Comparison of ENCODE assay signal across 8 cellular contexts in the genomic region with DNA sequence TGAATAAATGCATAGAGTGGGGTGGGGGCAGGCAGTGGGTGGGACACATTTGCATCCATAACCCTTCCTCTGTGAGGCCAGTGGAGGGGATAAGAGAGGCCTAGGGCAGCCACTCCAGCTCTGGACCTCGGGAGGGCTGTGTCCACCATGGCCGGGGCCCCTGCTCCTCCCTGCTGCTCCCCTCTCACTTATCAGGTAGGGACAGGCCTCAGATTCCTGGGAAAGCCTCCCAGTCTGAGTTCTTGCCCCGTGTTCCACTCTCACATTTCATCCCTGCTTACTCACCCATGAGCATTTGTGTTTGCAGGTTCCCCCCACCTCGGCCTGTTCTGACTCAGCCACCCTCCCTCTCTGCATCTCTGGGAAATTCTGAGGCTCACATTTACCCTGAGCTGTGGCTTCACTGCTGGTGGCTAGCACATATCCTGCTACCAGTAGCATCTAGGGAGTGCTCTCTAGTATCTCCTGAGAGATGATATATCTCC.
A peak's percentile ranks its signal among the peaks of the same experiment; 100 is the strongest.
DNase-seq lines count a peak whose midpoint lies in the region; ATAC-seq, FAIRE-seq and TF ChIP-seq lines count a peak whose summit lies in the region.

No MANE protein-coding gene starts in this region.

- FAIRE-seq in bronchial epithelial cell (lab: Jason Lieb, UNC), result peak; percentile 99

- TF ChIP-seq CTCF in bronchial epithelial cell (IDR thresholded peaks at IDR 0.05; ENCODE audit: insufficient read depth, low read length, severe bottlenecking), result no peak

- ATAC-seq in GM21381 (IDR thresholded peaks at IDR 0.05; ENCODE audit: unreplicated experiment), result peak; percentile 57
- ATAC-seq in HG03571 (IDR thresholded peaks at IDR 0.05; ENCODE audit: unreplicated experiment), result peak; percentile 54
- no peak for ATAC-seq in GM19455 (IDR thresholded peaks at IDR 0.05; ENCODE audit: unreplicated experiment)

- no peak overlapping the region for H3K4me3 ChIP-seq in bronchial epithelial cell (ENCODE audit: low read depth, low read length)

- DNase-seq in GM03348 (ENCODE audit: low spot score) (peak; percentile 44), bronchial epithelial cell (ENCODE audit: low read depth) (peak; percentile 97), NCI-H1048 (lab: John Stamatoyannopoulos, UW) (no peak), GOT3 (lab: John Stamatoyannopoulos, UW) (no peak)
- peak; percentile 71 for DNase-seq in stimulated activated CD8-positive, alpha-beta memory T cell treated with anti-CD3 and anti-CD28 coated beads, Interleukin-4, amount 100 ng/mL, for 48 hours

- H3K27me3 ChIP-seq in bronchial epithelial cell (ENCODE audit: control insufficient read depth, insufficient read depth, low read length), result no peaks in the 10 kb centered on the region

- no peaks in the 10 kb centered on the region for H3K36me3 ChIP-seq in bronchial epithelial cell (ENCODE audit: control insufficient read depth, insufficient read depth, low read length)

Comparison
In these comparisons a context has a peak if more than half of its experiments do, and no peak if none do; other contexts are left out.
1. DNase-seq: peak in GM03348 (single experiment), bronchial epithelial cell (single experiment) and stimulated activated CD8-positive, alpha-beta memory T cell treated with anti-CD3 and anti-CD28 coated beads, Interleukin-4, amount 100 ng/mL, for 48 hours (single experiment); none in NCI-H1048 (single experiment) and GOT3 (single experiment).